8 cellular contexts compared by ENCODE assay signal in genomic region chr11:121379145-121379810, GRCh38.
DNase-seq lines count a peak whose midpoint lies in the region; TF ChIP-seq lines count a peak whose summit lies in the region.
"Not testable (repeated sequence)": the region's sequence is repeated elsewhere in the genome, so short reads cannot be mapped to it uniquely, and the experiment has no call there.

No MANE protein-coding gene starts in this region.

- POLR2A ChIA-PET in CD8-positive, alpha-beta memory T cell (lab: Charles Lee), result not testable (repeated sequence)

- peak overlapping the region; percentile 25 for H3K4me3 ChIP-seq in CD8-positive, alpha-beta memory T cell (ENCODE audit: low read length)
- H3K4me3 ChIP-seq in Jurkat, Clone E6-1 (ENCODE audit: low read length); OCI-LY3 (ENCODE audit: low read length): not testable (repeated sequence)

- not testable (repeated sequence) for H3K9me3 Mint-ChIP-seq in CD8-positive, alpha-beta memory T cell; activated naive CD8-positive, alpha-beta T cell (ENCODE audit: low read depth)

- peaks cover 48% of the 10 kb centered on the region for H3K4me1 ChIP-seq in CD8-positive, alpha-beta memory T cell (ENCODE audit: insufficient read depth, low read length)
- peaks cover 26% of the 10 kb centered on the region for H3K4me1 ChIP-seq in OCI-LY3 (ENCODE audit: low read length)

- peak overlapping the region in 6 of 7 donors; percentile 26 to 65 (median 38) for H3K4me3 Mint-ChIP-seq in CD8-positive, alpha-beta memory T cell
- not testable (repeated sequence) for H3K4me3 Mint-ChIP-seq in activated naive CD8-positive, alpha-beta T cell

- H3K27me3 Mint-ChIP-seq in CD8-positive, alpha-beta memory T cell; activated naive CD8-positive, alpha-beta T cell: not testable (repeated sequence)

- H3K4me1 Mint-ChIP-seq in CD8-positive, alpha-beta memory T cell, result peaks cover 35 to 64% (median 53%) of the 10 kb centered on the region in 3 donors
- H3K4me1 Mint-ChIP-seq in activated naive CD8-positive, alpha-beta T cell (ENCODE audit: low read depth), result peaks cover 51% of the 10 kb centered on the region

- TF ChIP-seq CTCF in GM12874 (IDR thresholded peaks at IDR 0.05; ENCODE audit: insufficient read depth, low read depth, low read length) (peak; percentile 26; the same call in 1 of the 2 replicates), OCI-LY3 (IDR thresholded peaks at IDR 0.05; ENCODE audit: low read depth, low read length) (peak; percentile 46)

- not testable (repeated sequence) for H3K9ac ChIP-seq in OCI-LY3 (ENCODE audit: low read length)

- H4K20me1 ChIP-seq in OCI-LY3 (ENCODE audit: insufficient read depth, low read length), result not testable (repeated sequence)

- H3K27ac ChIP-seq in CD8-positive, alpha-beta memory T cell (ENCODE audit: low read depth, low read length); OCI-LY3 (ENCODE audit: low read length): not testable (repeated sequence)

- H2AFZ ChIP-seq in OCI-LY3 (ENCODE audit: low read depth, low read length), result peak overlapping the region; percentile 64; the same call in 1 of the 2 replicates

- peak in 1 of 5 donors; percentile 11 for DNase-seq in CD8-positive, alpha-beta memory T cell
- DNase-seq in Jurkat, Clone E6-1 (ENCODE audit: low read depth, low spot score), result peak; percentile 29
- DNase-seq in activated CD4-positive, alpha-beta T cell treated with anti-CD3 and anti-CD28 coated beads for 48 hours, result peak; percentile 30
- peak; percentile 60 for DNase-seq in iPS DF 19.7 (ENCODE audit: low read depth, low spot score)
- peak; percentile 41 for DNase-seq in stimulated activated CD8-positive, alpha-beta memory T cell treated with anti-CD3 and anti-CD28 coated beads, Interleukin-4, amount 100 ng/mL, for 48 hours

- peak overlapping the region in 7 of 8 donors; percentile 38 to 90 (median 84) for H3K27ac Mint-ChIP-seq in CD8-positive, alpha-beta memory T cell
- H3K27ac Mint-ChIP-seq in activated naive CD8-positive, alpha-beta T cell, result peak overlapping the region; percentile 56

- not testable (repeated sequence) for H3K9me3 ChIP-seq in CD8-positive, alpha-beta memory T cell (ENCODE audit: low read length); OCI-LY3 (ENCODE audit: insufficient read depth, low read length)

- not testable (repeated sequence) for H3K79me2 ChIP-seq in OCI-LY3 (ENCODE audit: low read length)

- H3K27me3 ChIP-seq in CD8-positive, alpha-beta memory T cell (ENCODE audit: insufficient read depth, low read length, poor library complexity, severe bottlenecking); OCI-LY3 (ENCODE audit: low read depth, low read length): not testable (repeated sequence)

- not testable (repeated sequence) for H3K36me3 Mint-ChIP-seq in CD8-positive, alpha-beta memory T cell; activated naive CD8-positive, alpha-beta T cell

- peak overlapping the region; percentile 29; the same call in 1 of the 2 replicates for H3K4me2 ChIP-seq in OCI-LY3 (ENCODE audit: low read length)

- CTCF ChIA-PET in CD8-positive, alpha-beta memory T cell (lab: Charles Lee), result interaction anchor here (1.2 to 2.1 kb wide), 3 partner anchors 9 to 38 kb away, joined by 3 to 6 read pairs (median 3); no protein-coding TSS in a partner anchor

- H3K36me3 ChIP-seq in CD8-positive, alpha-beta memory T cell (ENCODE audit: insufficient read depth, low read length); OCI-LY3 (replicated peaks; ENCODE audit: low read depth, low read length): not testable (repeated sequence)
